Comparison of ENCODE assay signal across 20 cellular contexts in the genomic region with DNA sequence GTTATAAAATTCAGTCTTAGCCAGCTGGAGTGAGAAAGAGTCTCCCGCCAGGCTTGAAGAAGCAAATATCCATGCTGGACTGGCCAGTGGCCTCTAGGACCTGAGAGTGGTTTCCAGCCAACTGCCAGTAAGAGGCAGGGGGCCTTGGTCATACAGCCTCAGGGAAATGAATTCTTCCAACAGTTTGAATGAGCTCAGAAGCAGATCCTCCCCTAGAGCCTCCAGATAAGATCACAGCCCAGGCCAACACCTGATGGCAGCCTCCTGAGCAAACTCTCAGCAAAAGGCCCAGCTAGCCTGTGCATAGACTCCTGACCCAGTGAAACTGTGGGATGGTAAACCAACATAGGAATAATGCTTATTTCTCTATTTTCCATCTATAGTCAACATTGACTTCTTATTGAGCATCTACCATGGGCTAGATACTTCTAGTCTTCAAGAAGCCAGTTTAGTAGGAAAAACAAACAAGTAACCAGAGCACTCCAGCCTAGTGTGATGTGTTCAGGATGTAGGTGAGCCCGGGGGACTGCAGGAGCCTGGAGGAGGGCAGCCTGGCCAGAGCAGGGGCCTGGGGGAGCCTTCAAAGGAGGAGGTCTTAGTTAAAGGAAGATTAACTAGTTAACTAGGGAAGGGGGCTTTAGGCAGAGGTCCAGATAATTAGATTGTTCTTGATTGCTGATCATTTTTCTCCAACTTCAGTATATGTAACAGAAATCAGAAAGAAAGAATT.
DNase-seq lines count a peak whose midpoint lies in the region; ATAC-seq, FAIRE-seq and TF ChIP-seq lines count a peak whose summit lies in the region.
"Had no signal": no experiment of that assay in that cellular context is flagged by ENCODE, and none has a peak within 500 bp of the region (broad histone marks: within the 10 kb centered on the region; RNA-seq: fewer than 3 reads in every experiment).

No MANE protein-coding gene starts in this region.

- H3K27me3 ChIP-seq in BLaER1 treated with 17β-estradiol and CSF1 and Interleukin-3, amounts not matched to agents 10 nM and 100 nM = no peaks in the 10 kb centered on the region
- H3K27me3 ChIP-seq in left ventricle myocardium inferior (ENCODE audit: low read depth) = no peaks in the 10 kb centered on the region
- H3K27me3 ChIP-seq: esophagus squamous epithelium, Peyer's patch, right lobe of liver had no signal

- peaks cover 24 to 64% (median 48%) of the 10 kb centered on the region in 11 experiments for H3K9me3 ChIP-seq in BLaER1 treated with 17β-estradiol and CSF1 and Interleukin-3, amounts not matched to agents 10 nM and 100 nM (replicated peaks in 1 of 11)
- no peaks in the 10 kb centered on the region for H3K9me3 ChIP-seq in left ventricle myocardium inferior (replicated peaks)
- H3K9me3 ChIP-seq: esophagus squamous epithelium, mucosa of descending colon, Peyer's patch, right lobe of liver had no signal

- H3K4me3 ChIP-seq in BLaER1 treated with 17β-estradiol and CSF1 and Interleukin-3, amounts not matched to agents 10 nM and 100 nM = peak overlapping the region in 2 of 10 experiments; percentile 17 to 21; a peak in 1 of 20 replicates
- H3K4me3 ChIP-seq in left ventricle myocardium inferior = no peak overlapping the region
- H3K4me3 ChIP-seq: esophagus squamous epithelium, mucosa of descending colon, Peyer's patch, right lobe of liver had no signal

- peak overlapping the region in 7 of 11 experiments; percentile 5 to 51 (median 29); a peak in 6 of 22 replicates for H3K9ac ChIP-seq in BLaER1 treated with 17β-estradiol and CSF1 and Interleukin-3, amounts not matched to agents 10 nM and 100 nM

- H3K27me3 Mint-ChIP-seq in activated CD8-positive, alpha-beta T cell treated with anti-CD3 and anti-CD28 coated beads, Interleukin-2, amount 10 ng/mL, durations not matched to agents 7 days and 5 days (ENCODE audit: low read depth) = no peaks in the 10 kb centered on the region
- no peaks in the 10 kb centered on the region for H3K27me3 Mint-ChIP-seq in naive B cell

- DNase-seq in GM12892 (ENCODE audit: insufficient read length) = no peak
- no peak for DNase-seq in activated CD8-positive, alpha-beta T cell treated with anti-CD3 and anti-CD28 coated beads, Interleukin-2, amount 10 ng/mL, durations not matched to agents 7 days and 5 days
- DNase-seq in naive B cell = no peak
- DNase-seq in left ventricle myocardium inferior = no peak
- no peak for DNase-seq in HK-2 (ENCODE audit: unreplicated experiment)
- DNase-seq in HuH-7 (ENCODE audit: low spot score) = no peak
- DNase-seq in stimulated activated CD8-positive, alpha-beta memory T cell treated with anti-CD3 and anti-CD28 coated beads, Interleukin-4, amount 100 ng/mL, for 48 hours = no peak
- DNase-seq: activated CD4-positive, alpha-beta T cell treated with anti-CD3 and anti-CD28 coated beads for 36 hours; activated T-cell treated with anti-CD3 and anti-CD28 coated beads for 4 hours; esophagus squamous epithelium; GDM1; mucosa of descending colon; NCI-H1417; NCI-H2171 treated with DMSO at 0.1 percent for 48 hours; NCI-H748 treated with DMSO at 0.1 percent for 48 hours; Peyer's patch; right lobe of liver had no signal

- H3K36me3 ChIP-seq in BLaER1 treated with 17β-estradiol and CSF1 and Interleukin-3, amounts not matched to agents 10 nM and 100 nM = peaks cover 0 to 10% (median 0%) of the 10 kb centered on the region in 11 experiments; a peak in 3 of 22 replicates
- no peaks in the 10 kb centered on the region for H3K36me3 ChIP-seq in left ventricle myocardium inferior
- H3K36me3 ChIP-seq: esophagus squamous epithelium, Peyer's patch, right lobe of liver had no signal

- peaks cover 42 to 53% (median 48%) of the 10 kb centered on the region in 10 experiments for H3K4me1 ChIP-seq in BLaER1 treated with 17β-estradiol and CSF1 and Interleukin-3, amounts not matched to agents 10 nM and 100 nM
- peaks cover 22% of the 10 kb centered on the region for H3K4me1 ChIP-seq in left ventricle myocardium inferior
- H3K4me1 ChIP-seq: right lobe of liver had no signal

- peak; percentile 53 for FAIRE-seq in GM12892 (lab: Jason Lieb, UNC)
- FAIRE-seq: HTR-8/SVneo had no signal

- intact Hi-C loops in left ventricle myocardium inferior (cut with micrococcal nuclease) = no loop called here

- peak overlapping the region; percentile 14 to 80 (median 68); a peak in 20 of 22 replicates for H3K27ac ChIP-seq in BLaER1 treated with 17β-estradiol and CSF1 and Interleukin-3, amounts not matched to agents 10 nM and 100 nM
- H3K27ac ChIP-seq in left ventricle myocardium inferior (replicated peaks) = no peak overlapping the region

- peaks cover 25% of the 10 kb centered on the region for H3K4me1 Mint-ChIP-seq in activated CD8-positive, alpha-beta T cell treated with anti-CD3 and anti-CD28 coated beads, Interleukin-2, amount 10 ng/mL, durations not matched to agents 7 days and 5 days (ENCODE audit: low read depth)
- H3K4me1 Mint-ChIP-seq in naive B cell = peaks cover 38 to 49% (median 41%) of the 10 kb centered on the region in 3 donors

- peak overlapping the region; percentile 27 for H3K4me3 Mint-ChIP-seq in activated CD8-positive, alpha-beta T cell treated with anti-CD3 and anti-CD28 coated beads, Interleukin-2, amount 10 ng/mL, durations not matched to agents 7 days and 5 days
- H3K4me3 Mint-ChIP-seq in naive B cell = peak overlapping the region; percentile 36 to 92 (median 75)
- H3K4me3 Mint-ChIP-seq: activated CD4-positive, alpha-beta T cell treated with anti-CD3 and anti-CD28 coated beads for 36 hours had no signal

- CTCF ChIA-PET in activated CD8-positive, alpha-beta T cell treated with anti-CD3 and anti-CD28 coated beads, Interleukin-2, amount 10 ng/mL, durations not matched to agents 7 days and 5 days (lab: Charles Lee) = interaction anchor here (1.1 kb wide), 1 partner anchor 45 kb away, joined by 3 read pairs; no protein-coding TSS in a partner anchor

- peaks cover 12% of the 10 kb centered on the region for H3K36me3 Mint-ChIP-seq in activated CD8-positive, alpha-beta T cell treated with anti-CD3 and anti-CD28 coated beads, Interleukin-2, amount 10 ng/mL, durations not matched to agents 7 days and 5 days (ENCODE audit: low read depth)
- H3K36me3 Mint-ChIP-seq in naive B cell = peaks cover 6 to 16% of the 10 kb centered on the region in 2 donors

- no peak for TF ChIP-seq CTCF in left ventricle myocardium inferior (IDR thresholded peaks at IDR 0.05; ENCODE audit: borderline replicate concordance)

- H3K27ac Mint-ChIP-seq in activated CD8-positive, alpha-beta T cell treated with anti-CD3 and anti-CD28 coated beads, Interleukin-2, amount 10 ng/mL, durations not matched to agents 7 days and 5 days = peak overlapping the region; percentile 73
- peak overlapping the region; percentile 69 to 98 (median 92) for H3K27ac Mint-ChIP-seq in naive B cell
- H3K27ac Mint-ChIP-seq: activated CD4-positive, alpha-beta T cell treated with anti-CD3 and anti-CD28 coated beads for 36 hours had no signal

- H3K4me2 ChIP-seq in BLaER1 treated with 17β-estradiol and CSF1 and Interleukin-3, amounts not matched to agents 10 nM and 100 nM = peak overlapping the region; percentile 66 to 89 (median 76)

- no peak for ATAC-seq in activated CD8-positive, alpha-beta T cell treated with anti-CD3 and anti-CD28 coated beads, Interleukin-2, amount 10 ng/mL, durations not matched to agents 7 days and 5 days
- ATAC-seq in naive B cell (ENCODE audit: low read depth in 2 of 2) = peak; percentile 22 to 32
- ATAC-seq: activated CD4-positive, alpha-beta T cell treated with anti-CD3 and anti-CD28 coated beads for 36 hours; SK-N-SH treated with all-trans-retinoic acid at 6 μM for 48 hours had no signal

- TF ChIP-seq POLR2A in GM12892 (IDR thresholded peaks at IDR 0.05; ENCODE audit: low read depth, low read length) = no peak

- POLR2A ChIA-PET in activated CD8-positive, alpha-beta T cell treated with anti-CD3 and anti-CD28 coated beads, Interleukin-2, amount 10 ng/mL, durations not matched to agents 7 days and 5 days (lab: Charles Lee) = interaction anchor here (0.6 to 1.7 kb wide), 2 partner anchors 35 to 51 kb away, joined by 4 read pairs; no protein-coding TSS in a partner anchor

- H3K9me3 Mint-ChIP-seq in activated CD8-positive, alpha-beta T cell treated with anti-CD3 and anti-CD28 coated beads, Interleukin-2, amount 10 ng/mL, durations not matched to agents 7 days and 5 days (ENCODE audit: insufficient read depth) = peaks cover 10% of the 10 kb centered on the region
- peaks cover 0 to 20% (median 11%) of the 10 kb centered on the region in 7 donors for H3K9me3 Mint-ChIP-seq in naive B cell

- H4K20me1 ChIP-seq in BLaER1 treated with 17β-estradiol and CSF1 and Interleukin-3, amounts not matched to agents 10 nM and 100 nM = no peaks in the 10 kb centered on the region
